Comparison of ENCODE assay signal across 12 cellular contexts in genomic region chr13:63435668-63436275, GRCh38.
A peak's percentile ranks its signal among the peaks of the same experiment; 100 is the strongest.
DNase-seq lines count a peak whose midpoint lies in the region; ATAC-seq and TF ChIP-seq lines count a peak whose summit lies in the region.
"Had no signal": no experiment of that assay in that cellular context is flagged by ENCODE, and none has a peak within 500 bp of the region (broad histone marks: within the 10 kb centered on the region; RNA-seq: fewer than 3 reads in every experiment).

No MANE protein-coding gene starts in this region.

- H3K4me3 Mint-ChIP-seq in HFFc6, result no peak overlapping the region
- H3K4me3 Mint-ChIP-seq: naive thymus-derived CD8-positive, alpha-beta T cell; stimulated activated naive CD8-positive, alpha-beta T cell treated with anti-CD3 and anti-CD28 coated beads, Interleukin-15, Interleukin-2, amounts not matched to agents 100 ng/mL and 50 ng/mL, for 24 hours had no signal

- peaks cover 33% of the 10 kb centered on the region for H3K9me3 Mint-ChIP-seq in HFFc6
- H3K9me3 Mint-ChIP-seq: stimulated activated naive CD8-positive, alpha-beta T cell treated with anti-CD3 and anti-CD28 coated beads, Interleukin-15, Interleukin-2, amounts not matched to agents 100 ng/mL and 50 ng/mL, for 24 hours had no signal

- no peak overlapping the region for H3K4me3 ChIP-seq in fibroblast of villous mesenchyme (ENCODE audit: low read depth, low read length)
- H3K4me3 ChIP-seq: K562 had no signal

- peaks cover 14% of the 10 kb centered on the region for H3K4me1 Mint-ChIP-seq in HFFc6 (ENCODE audit: low read depth)
- H3K4me1 Mint-ChIP-seq: naive thymus-derived CD8-positive, alpha-beta T cell had no signal

- TF ChIP-seq CTCF in HFFc6 (IDR thresholded peaks at IDR 0.05) (no peak), fibroblast of villous mesenchyme (IDR thresholded peaks at IDR 0.05; ENCODE audit: insufficient read depth, low read depth, low read length) (no peak)

- no peaks in the 10 kb centered on the region; the same call in 1 of the 2 replicates for H3K27me3 Mint-ChIP-seq in HFFc6 (ENCODE audit: insufficient read depth)
- H3K27me3 Mint-ChIP-seq: naive thymus-derived CD8-positive, alpha-beta T cell; stimulated activated naive CD8-positive, alpha-beta T cell treated with anti-CD3 and anti-CD28 coated beads, Interleukin-15, Interleukin-2, amounts not matched to agents 100 ng/mL and 50 ng/mL, for 24 hours had no signal

- H3K27ac Mint-ChIP-seq in HFFc6, result peak overlapping the region; percentile 30
- H3K27ac Mint-ChIP-seq: naive thymus-derived CD8-positive, alpha-beta T cell; stimulated activated naive CD8-positive, alpha-beta T cell treated with anti-CD3 and anti-CD28 coated beads, Interleukin-15, Interleukin-2, amounts not matched to agents 100 ng/mL and 50 ng/mL, for 24 hours had no signal

- H3K36me3 Mint-ChIP-seq in HFFc6 (ENCODE audit: low read depth), result no peaks in the 10 kb centered on the region
- H3K36me3 Mint-ChIP-seq: naive thymus-derived CD8-positive, alpha-beta T cell had no signal

- ATAC-seq in SK-N-SH treated with all-trans-retinoic acid at 6 μM for 48 hours, result peak; percentile 25; the same call in 2 of the 3 replicates
- ATAC-seq in HG03565 (IDR thresholded peaks at IDR 0.05; ENCODE audit: unreplicated experiment), result no peak
- no peak for ATAC-seq in GM18907 (IDR thresholded peaks at IDR 0.05; ENCODE audit: unreplicated experiment)
- ATAC-seq: K562; naive thymus-derived CD8-positive, alpha-beta T cell had no signal

- peak; percentile 83 for DNase-seq in HFFc6
- DNase-seq in fibroblast of villous mesenchyme (ENCODE audit: low read depth), result peak; percentile 84
- DNase-seq in stromal cell of bone marrow (ENCODE audit: low read depth), result peak; percentile 100
- DNase-seq in NCI-H1417 treated with DMSO at 0.1 percent for 48 hours (lab: John Stamatoyannopoulos, UW), result no peak
- DNase-seq: activated T-cell treated with anti-CD3 and anti-CD28 coated beads for 4 hours; naive thymus-derived CD8-positive, alpha-beta T cell; NCI-H748 treated with DMSO at 0.1 percent for 48 hours had no signal

TF ChIP-seq in SK-N-SH treated with all-trans-retinoic acid at 6 μM for 48 hours, 23 proteins besides CTCF, POLR2A, EP300 and RAD21:
- TF ChIP-seq ZNF565 (CRISPR knock-in tag; conservative IDR thresholded peaks at IDR 0.05; ENCODE audit: low read depth), result no peak
- no peak for TF ChIP-seq ZFP3 (CRISPR knock-in tag; IDR thresholded peaks at IDR 0.05)
- no peak for TF ChIP-seq BACH2 (CRISPR knock-in tag; IDR thresholded peaks at IDR 0.05; ENCODE audit: borderline replicate concordance)
- TF ChIP-seq, protein P1, sequence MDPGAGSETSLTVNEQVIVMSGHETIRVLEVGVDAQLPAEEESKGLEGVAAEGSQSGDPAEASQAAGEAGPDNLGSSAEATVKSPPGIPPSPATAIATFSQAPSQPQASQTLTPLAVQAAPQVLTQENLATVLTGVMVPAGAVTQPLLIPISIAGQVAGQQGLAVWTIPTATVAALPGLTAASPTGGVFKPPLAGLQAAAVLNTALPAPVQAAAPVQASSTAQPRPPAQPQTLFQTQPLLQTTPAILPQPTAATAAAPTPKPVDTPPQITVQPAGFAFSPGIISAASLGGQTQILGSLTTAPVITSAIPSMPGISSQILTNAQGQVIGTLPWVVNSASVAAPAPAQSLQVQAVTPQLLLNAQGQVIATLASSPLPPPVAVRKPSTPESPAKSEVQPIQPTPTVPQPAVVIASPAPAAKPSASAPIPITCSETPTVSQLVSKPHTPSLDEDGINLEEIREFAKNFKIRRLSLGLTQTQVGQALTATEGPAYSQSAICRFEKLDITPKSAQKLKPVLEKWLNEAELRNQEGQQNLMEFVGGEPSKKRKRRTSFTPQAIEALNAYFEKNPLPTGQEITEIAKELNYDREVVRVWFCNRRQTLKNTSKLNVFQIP (CRISPR knock-in tag; IDR thresholded peaks at IDR 0.05; ENCODE audit: borderline replicate concordance, low read depth), result no peak
- TF ChIP-seq, protein P2, sequence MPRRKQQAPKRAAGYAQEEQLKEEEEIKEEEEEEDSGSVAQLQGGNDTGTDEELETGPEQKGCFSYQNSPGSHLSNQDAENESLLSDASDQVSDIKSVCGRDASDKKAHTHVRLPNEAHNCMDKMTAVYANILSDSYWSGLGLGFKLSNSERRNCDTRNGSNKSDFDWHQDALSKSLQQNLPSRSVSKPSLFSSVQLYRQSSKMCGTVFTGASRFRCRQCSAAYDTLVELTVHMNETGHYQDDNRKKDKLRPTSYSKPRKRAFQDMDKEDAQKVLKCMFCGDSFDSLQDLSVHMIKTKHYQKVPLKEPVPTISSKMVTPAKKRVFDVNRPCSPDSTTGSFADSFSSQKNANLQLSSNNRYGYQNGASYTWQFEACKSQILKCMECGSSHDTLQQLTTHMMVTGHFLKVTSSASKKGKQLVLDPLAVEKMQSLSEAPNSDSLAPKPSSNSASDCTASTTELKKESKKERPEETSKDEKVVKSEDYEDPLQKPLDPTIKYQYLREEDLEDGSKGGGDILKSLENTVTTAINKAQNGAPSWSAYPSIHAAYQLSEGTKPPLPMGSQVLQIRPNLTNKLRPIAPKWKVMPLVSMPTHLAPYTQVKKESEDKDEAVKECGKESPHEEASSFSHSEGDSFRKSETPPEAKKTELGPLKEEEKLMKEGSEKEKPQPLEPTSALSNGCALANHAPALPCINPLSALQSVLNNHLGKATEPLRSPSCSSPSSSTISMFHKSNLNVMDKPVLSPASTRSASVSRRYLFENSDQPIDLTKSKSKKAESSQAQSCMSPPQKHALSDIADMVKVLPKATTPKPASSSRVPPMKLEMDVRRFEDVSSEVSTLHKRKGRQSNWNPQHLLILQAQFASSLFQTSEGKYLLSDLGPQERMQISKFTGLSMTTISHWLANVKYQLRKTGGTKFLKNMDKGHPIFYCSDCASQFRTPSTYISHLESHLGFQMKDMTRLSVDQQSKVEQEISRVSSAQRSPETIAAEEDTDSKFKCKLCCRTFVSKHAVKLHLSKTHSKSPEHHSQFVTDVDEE (CRISPR knock-in tag; IDR thresholded peaks at IDR 0.05), result no peak
- TF ChIP-seq CREB5 (CRISPR knock-in tag; IDR thresholded peaks at IDR 0.05; ENCODE audit: low read depth), result no peak
- no peak for TF ChIP-seq OSR1 (CRISPR knock-in tag; IDR thresholded peaks at IDR 0.05)
- no peak for TF ChIP-seq ISL1 (CRISPR knock-in tag; IDR thresholded peaks at IDR 0.05)
- no peak for TF ChIP-seq CSDC2 (CRISPR knock-in tag; IDR thresholded peaks at IDR 0.05)
- no peak for TF ChIP-seq ESRRG (CRISPR knock-in tag; IDR thresholded peaks at IDR 0.05)
- TF ChIP-seq TCF4 (CRISPR knock-in tag; IDR thresholded peaks at IDR 0.05; ENCODE audit: borderline replicate concordance), result no peak
- TF ChIP-seq ZNF70 (CRISPR knock-in tag; IDR thresholded peaks at IDR 0.05), result no peak
- TF ChIP-seq ZNF8 (CRISPR knock-in tag; IDR thresholded peaks at IDR 0.05), result no peak
- no peak for TF ChIP-seq ZC3H10 (CRISPR knock-in tag; IDR thresholded peaks at IDR 0.05)
- TF ChIP-seq TOX (CRISPR knock-in tag; IDR thresholded peaks at IDR 0.05; ENCODE audit: borderline replicate concordance), result no peak
- TF ChIP-seq, protein P3, sequence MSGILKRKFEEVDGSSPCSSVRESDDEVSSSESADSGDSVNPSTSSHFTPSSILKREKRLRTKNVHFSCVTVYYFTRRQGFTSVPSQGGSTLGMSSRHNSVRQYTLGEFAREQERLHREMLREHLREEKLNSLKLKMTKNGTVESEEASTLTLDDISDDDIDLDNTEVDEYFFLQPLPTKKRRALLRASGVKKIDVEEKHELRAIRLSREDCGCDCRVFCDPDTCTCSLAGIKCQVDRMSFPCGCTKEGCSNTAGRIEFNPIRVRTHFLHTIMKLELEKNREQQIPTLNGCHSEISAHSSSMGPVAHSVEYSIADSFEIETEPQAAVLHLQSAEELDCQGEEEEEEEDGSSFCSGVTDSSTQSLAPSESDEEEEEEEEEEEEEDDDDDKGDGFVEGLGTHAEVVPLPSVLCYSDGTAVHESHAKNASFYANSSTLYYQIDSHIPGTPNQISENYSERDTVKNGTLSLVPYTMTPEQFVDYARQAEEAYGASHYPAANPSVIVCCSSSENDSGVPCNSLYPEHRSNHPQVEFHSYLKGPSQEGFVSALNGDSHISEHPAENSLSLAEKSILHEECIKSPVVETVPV (CRISPR knock-in tag; IDR thresholded peaks at IDR 0.05), result no peak
- no peak for TF ChIP-seq SNAI2 (CRISPR knock-in tag; IDR thresholded peaks at IDR 0.05)
- TF ChIP-seq ARNTL (CRISPR knock-in tag; IDR thresholded peaks at IDR 0.05; ENCODE audit: borderline replicate concordance, low read depth), result no peak
- TF ChIP-seq GLIS3 (CRISPR knock-in tag; IDR thresholded peaks at IDR 0.05), result no peak
